Comparison of ENCODE assay signal across 8 cellular contexts in the genomic region with DNA sequence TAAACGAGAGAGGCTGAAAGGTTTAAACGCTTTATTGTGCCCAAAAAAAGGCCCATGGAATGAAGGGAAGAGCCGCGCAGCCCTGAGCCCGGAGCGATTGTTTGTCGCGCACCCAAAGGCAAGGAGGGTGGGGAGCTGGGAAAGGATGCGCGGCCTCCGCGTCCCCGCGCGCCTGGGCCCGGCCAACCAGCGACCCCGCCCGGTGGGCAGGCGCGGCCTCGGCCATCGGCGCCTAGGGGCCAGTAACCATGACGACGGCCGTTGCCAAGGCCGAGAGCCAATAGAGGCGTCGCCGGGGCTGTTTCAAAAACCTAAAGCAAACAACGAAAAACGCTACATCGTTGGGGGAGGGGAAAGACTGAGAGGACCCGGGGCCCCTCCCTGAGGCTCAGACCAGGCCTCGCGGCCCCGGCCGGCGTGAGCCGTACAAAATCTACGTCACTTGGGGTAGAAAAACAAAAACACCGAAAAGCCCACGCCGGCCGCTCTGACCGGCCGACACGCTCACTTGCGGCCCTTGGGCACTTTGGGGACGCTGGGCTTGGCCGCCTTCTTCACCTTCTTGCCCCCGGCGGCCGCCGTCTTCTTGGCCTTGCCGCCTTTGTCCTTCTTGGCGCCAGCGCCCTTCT. TPM values are rescaled to one million over a fixed set of nuclear protein-coding genes. Genes with fewer than 3 reads are reported as not detected.
DNase-seq lines count a peak whose midpoint lies in the region; ATAC-seq and TF ChIP-seq lines count a peak whose summit lies in the region.

No MANE protein-coding gene starts in this region.

- intact Hi-C loops in right cardiac atrium (cut with DNase I) = loop anchor here in 1 of 4 donors (5.0 kb wide), 1 partner anchor 38 kb away; a partner anchor contains a TSS

- H3K4me3 ChIP-seq in SU-DHL-6 (ENCODE audit: insufficient read depth, low read length, poor library complexity, severe bottlenecking) = peak overlapping the region; percentile 53
- peak overlapping the region; percentile 82 for H3K4me3 ChIP-seq in astrocyte of the spinal cord (ENCODE audit: low read depth, low read length)
- peak overlapping the region; percentile 84 for H3K4me3 ChIP-seq in right cardiac atrium (ENCODE audit: low read length)

- H3K27ac ChIP-seq in SU-DHL-6 (ENCODE audit: low read depth, low read length) = no peak overlapping the region
- H3K27ac ChIP-seq in right cardiac atrium (ENCODE audit: low read length) = peak overlapping the region; percentile 71

- H3K27me3 ChIP-seq in SU-DHL-6 (ENCODE audit: low read length) (no peaks in the 10 kb centered on the region), right cardiac atrium (ENCODE audit: control insufficient read depth, insufficient read depth) (no peaks in the 10 kb centered on the region)

- DNase-seq in C1 segment of cervical spinal cord (lab: John Stamatoyannopoulos, UW) = peak in 13 of 14 donors; percentile 13 to 81 (median 67)
- DNase-seq in NCI-H1417 (lab: John Stamatoyannopoulos, UW) = peak; percentile 96 to 100 (median 100)
- peak; percentile 90 for DNase-seq in astrocyte of the spinal cord (ENCODE audit: low read depth, low spot score)
- peak; percentile 91 to 97 (median 96) for DNase-seq in right cardiac atrium
- peak; percentile 79 for DNase-seq in pons (ENCODE audit: low spot score)

- H3F3A ChIP-seq in SU-DHL-6 (ENCODE audit: insufficient read depth) = no peaks in the 10 kb centered on the region

- in situ Hi-C loops in astrocyte of the spinal cord (cut with HindIII; ENCODE audit: low sequenced_read_pairs) = no loop called here

- H3K9ac ChIP-seq in SU-DHL-6 (ENCODE audit: low read length) = peak overlapping the region; percentile 47

- no peaks in the 10 kb centered on the region for H3K4me1 ChIP-seq in right cardiac atrium (ENCODE audit: control insufficient read depth, insufficient read depth, low read length)

- H3K9me2 ChIP-seq in SU-DHL-6 (replicated peaks; ENCODE audit: insufficient read depth, low read length) = no peaks in the 10 kb centered on the region

- no peak for TF ChIP-seq CTCF in SU-DHL-6 (IDR thresholded peaks at IDR 0.05; ENCODE audit: insufficient read depth, low read length, poor library complexity, severe bottlenecking)
- no peak for TF ChIP-seq CTCF in astrocyte of the spinal cord (IDR thresholded peaks at IDR 0.05; ENCODE audit: low read depth, low read length)

- no peaks in the 10 kb centered on the region for H4K20me1 ChIP-seq in SU-DHL-6 (ENCODE audit: low read depth, low read length)

- peak overlapping the region; percentile 77 for H3K4me2 ChIP-seq in SU-DHL-6 (ENCODE audit: low read depth, low read length, poor library complexity, severe bottlenecking)

- WGBS in right cardiac atrium = under 1% methylated on average over 59 of the region's 59 CpGs

- ATAC-seq in GM21447 (IDR thresholded peaks at IDR 0.05; ENCODE audit: unreplicated experiment) (peak; percentile 30), right cardiac atrium (peak; percentile 81 to 82), GM21825 (IDR thresholded peaks at IDR 0.05; ENCODE audit: unreplicated experiment) (no peak)

- H3K9me3 ChIP-seq in SU-DHL-6 (ENCODE audit: insufficient read depth, low read length) (no peaks in the 10 kb centered on the region), right cardiac atrium (ENCODE audit: control insufficient read depth, low read length) (no peaks in the 10 kb centered on the region)

- H3K36me3 ChIP-seq in SU-DHL-6 (ENCODE audit: low read length) = no peaks in the 10 kb centered on the region

- H2AFZ ChIP-seq in SU-DHL-6 (ENCODE audit: low read depth, low read length, severe bottlenecking) = no peak overlapping the region

- H3K79me2 ChIP-seq in SU-DHL-6 (ENCODE audit: insufficient read depth, low read length) = no peaks in the 10 kb centered on the region

RNA-seq across cellular contexts. Expression of a gene that starts 36.2 kb away (rescaled TPM):
- 10 to 100 TPM; 38.0 to 53.2 (median 42.3) TPM for total RNA-seq in right cardiac atrium
- polyA plus RNA-seq in right cardiac atrium = 37.0 TPM
